Comparison of ENCODE assay signal across 26 cellular contexts in genomic region chr1:83805921-83806320, GRCh38.
"Had no signal": no experiment of that assay in that cellular context is flagged by ENCODE, and none has a peak within 500 bp of the region (broad histone marks: within the 10 kb centered on the region; RNA-seq: fewer than 3 reads in every experiment).

No MANE protein-coding gene starts in this region.

- H3K27ac Mint-ChIP-seq: dendritic cell treated with granulocyte-macrophage colony-stimulating factor and Interleukin-4, amounts not matched to agents 40 ng/mL and 50 ng/mL, for 4 days; effector memory CD8-positive, alpha-beta T cell; endodermal cell had no signal

- FAIRE-seq: endothelial cell of umbilical vein had no signal

- H3K27ac ChIP-seq: colonic mucosa, coronary artery, dorsolateral prefrontal cortex, epithelial cell of prostate, esophagus muscularis mucosa, esophagus squamous epithelium, foreskin keratinocyte, gastrocnemius medialis, gastroesophageal sphincter, heart left ventricle, heart right ventricle had no signal

- H3K4me3 Mint-ChIP-seq: dendritic cell treated with granulocyte-macrophage colony-stimulating factor and Interleukin-4, amounts not matched to agents 40 ng/mL and 50 ng/mL, for 4 days; effector memory CD8-positive, alpha-beta T cell; endodermal cell had no signal

- H3K27me3 Mint-ChIP-seq: dendritic cell treated with granulocyte-macrophage colony-stimulating factor and Interleukin-4, amounts not matched to agents 40 ng/mL and 50 ng/mL, for 4 days; effector memory CD8-positive, alpha-beta T cell had no signal

- H3K9me3 ChIP-seq: colonic mucosa, esophagus muscularis mucosa, esophagus squamous epithelium, gastrocnemius medialis, gastroesophageal sphincter, heart left ventricle, heart right ventricle had no signal

- DNase-seq: colonic mucosa; cortex of kidney; dermis blood vessel endothelial cell; dorsolateral prefrontal cortex; effector CD4-positive, alpha-beta T cell; effector CD8-positive, alpha-beta T cell; effector memory CD4-positive, alpha-beta T cell; effector memory CD8-positive, alpha-beta T cell; endodermal cell; erythroblast; esophagus squamous epithelium; foreskin fibroblast; foreskin keratinocyte; foreskin melanocyte; gastrocnemius medialis; glutamatergic neuron; head of caudate nucleus; heart left ventricle; heart right ventricle had no signal

- H3K36me3 ChIP-seq: colonic mucosa, esophagus muscularis mucosa, esophagus squamous epithelium, gastrocnemius medialis, gastroesophageal sphincter, heart left ventricle, heart right ventricle had no signal

- ATAC-seq: effector memory CD8-positive, alpha-beta T cell; esophagus mucosa; foreskin keratinocyte; gastrocnemius medialis; gastroesophageal sphincter; heart left ventricle; heart right ventricle had no signal

- H3K9me3 Mint-ChIP-seq: dendritic cell treated with granulocyte-macrophage colony-stimulating factor and Interleukin-4, amounts not matched to agents 40 ng/mL and 50 ng/mL, for 4 days; effector memory CD8-positive, alpha-beta T cell; endodermal cell had no signal

- H3K4me3 ChIP-seq: colonic mucosa, coronary artery, dorsolateral prefrontal cortex, esophagus muscularis mucosa, esophagus squamous epithelium, gastrocnemius medialis, gastroesophageal sphincter, heart left ventricle, heart right ventricle had no signal

- H3K27me3 ChIP-seq: colonic mucosa, dorsolateral prefrontal cortex, esophagus muscularis mucosa, esophagus squamous epithelium, foreskin keratinocyte, gastrocnemius medialis, gastroesophageal sphincter, heart left ventricle, heart right ventricle had no signal

- H3K4me1 ChIP-seq: colonic mucosa, esophagus squamous epithelium, foreskin keratinocyte, gastrocnemius medialis had no signal
